ENCODE assay signal across 8 cellular contexts in genomic region chr10:102419561-102420442, GRCh38. TPM values are rescaled to one million over a fixed set of nuclear protein-coding genes. Genes with fewer than 3 reads are reported as not detected.
DNase-seq lines count a peak whose midpoint lies in the region; ATAC-seq and TF ChIP-seq lines count a peak whose summit lies in the region.

No MANE protein-coding gene starts in this region.

- intact Hi-C loops in posterior cingulate gyrus (cut with DNase I): loop anchor here (5.0 kb wide), 1 partner anchor 42 kb away; no protein-coding TSS in a partner anchor

- H3K9me3 ChIP-seq in cardiac muscle cell (ENCODE audit: low read depth): no peaks in the 10 kb centered on the region

- peaks cover 7% of the 10 kb centered on the region for H3K36me3 ChIP-seq in cardiac muscle cell

- peaks cover 57% of the 10 kb centered on the region for H3K27me3 Mint-ChIP-seq in activated naive CD4-positive, alpha-beta T cell treated with anti-CD3 and anti-CD28 coated beads, Interleukin-2, amount 10 ng/mL, durations not matched to agents 7 days and 5 days

- peak overlapping the region; percentile 96 for H3K4me3 Mint-ChIP-seq in activated naive CD4-positive, alpha-beta T cell treated with anti-CD3 and anti-CD28 coated beads, Interleukin-2, amount 10 ng/mL, durations not matched to agents 7 days and 5 days

- peaks cover 16% of the 10 kb centered on the region for H3K36me3 Mint-ChIP-seq in activated naive CD4-positive, alpha-beta T cell treated with anti-CD3 and anti-CD28 coated beads, Interleukin-2, amount 10 ng/mL, durations not matched to agents 7 days and 5 days

- H3K27ac Mint-ChIP-seq in activated naive CD4-positive, alpha-beta T cell treated with anti-CD3 and anti-CD28 coated beads, Interleukin-2, amount 10 ng/mL, durations not matched to agents 7 days and 5 days: peak overlapping the region; percentile 96

- no peaks in the 10 kb centered on the region for H3K27me3 ChIP-seq in cardiac muscle cell
- peaks cover 33% of the 10 kb centered on the region for H3K27me3 ChIP-seq in foreskin keratinocyte

- peak overlapping the region; percentile 55 for H3K4me3 ChIP-seq in cardiac muscle cell

- peaks cover 40% of the 10 kb centered on the region for H3K4me1 Mint-ChIP-seq in activated naive CD4-positive, alpha-beta T cell treated with anti-CD3 and anti-CD28 coated beads, Interleukin-2, amount 10 ng/mL, durations not matched to agents 7 days and 5 days

- DNase-seq in CMK (ENCODE audit: low read depth) (peak; percentile 42), KBM-7 (peak; percentile 57), RPMI8226 (peak; percentile 66), cardiac muscle cell (ENCODE audit: low read depth in 1 of 2, low spot score in 1 of 2) (peak in 1 of 2 donors; percentile 82), posterior cingulate gyrus (peak; percentile 72 to 97 (median 81)), foreskin keratinocyte (no peak)
- peak; percentile 83 for DNase-seq in activated naive CD4-positive, alpha-beta T cell treated with anti-CD3 and anti-CD28 coated beads, Interleukin-2, amount 10 ng/mL, durations not matched to agents 7 days and 5 days

- TF ChIP-seq CTCF in cardiac muscle cell (IDR thresholded peaks at IDR 0.05; ENCODE audit: low read depth, low read length) (no peak), foreskin keratinocyte (conservative IDR thresholded peaks at IDR 0.05) (no peak)

- ATAC-seq in GM19023 (IDR thresholded peaks at IDR 0.05; ENCODE audit: unreplicated experiment) (no peak), foreskin keratinocyte (no peak)

- H3K4me1 ChIP-seq in cardiac muscle cell (ENCODE audit: low read depth) (peaks cover 19% of the 10 kb centered on the region), foreskin keratinocyte (peaks cover 3% of the 10 kb centered on the region)

- in situ Hi-C loops in KBM-7 (cut with MboI; ENCODE audit: low pct_unique_long_range_greater_than_20kb, low sequenced_read_pairs): no loop called here

- CTCF ChIA-PET in activated naive CD4-positive, alpha-beta T cell treated with anti-CD3 and anti-CD28 coated beads, Interleukin-2, amount 10 ng/mL, durations not matched to agents 7 days and 5 days (lab: Charles Lee): interaction anchor here (0.6 to 5.0 kb wide), 8 partner anchors 10 to 190 kb away, joined by 3 to 33 read pairs (median 4); partner anchors contain the start of genes C10orf95 and NFKB2

- H3K9me3 Mint-ChIP-seq in activated naive CD4-positive, alpha-beta T cell treated with anti-CD3 and anti-CD28 coated beads, Interleukin-2, amount 10 ng/mL, durations not matched to agents 7 days and 5 days: no peaks in the 10 kb centered on the region

- peak overlapping the region; percentile 86 for H3K27ac ChIP-seq in cardiac muscle cell
- H3K27ac ChIP-seq in foreskin keratinocyte: no peak overlapping the region

RNA-seq across cellular contexts. Expression of gene FBXL15, which starts 0.8 kb away (rescaled TPM):
- 36.3 and 46.6 TPM in 2 replicates for total RNA-seq in cardiac muscle cell
- 40.9 and 46.3 TPM in 2 replicates for polyA plus RNA-seq in cardiac muscle cell
- total RNA-seq in foreskin keratinocyte: 5.5 and 5.9 TPM in 2 replicates
- polyA plus RNA-seq in foreskin keratinocyte: 7.6 and 8.5 TPM in 2 replicates

RNA-seq across cellular contexts. Expression of gene PSD, which starts 1.2 kb away (rescaled TPM):
- total RNA-seq in cardiac muscle cell (19.8 and 24.7 TPM in 2 replicates), foreskin keratinocyte (0.14 and 0.24 TPM in 2 replicates)
- polyA plus RNA-seq in cardiac muscle cell (13.2 and 18.5 TPM in 2 replicates), foreskin keratinocyte (0.09 and 0.15 TPM in 2 replicates)

RNA-seq across cellular contexts. Expression of gene CUEDC2, which starts 12.6 kb away (rescaled TPM):
- total RNA-seq in cardiac muscle cell: 113 and 134 TPM in 2 replicates
- 190 and 193 TPM in 2 replicates for polyA plus RNA-seq in cardiac muscle cell
- 55.1 and 61.7 TPM in 2 replicates for total RNA-seq in foreskin keratinocyte
- polyA plus RNA-seq in foreskin keratinocyte: 106 and 109 TPM in 2 replicates

RNA-seq across cellular contexts. Expression of gene NFKB2, which starts 24.3 kb away (rescaled TPM):
- total RNA-seq in cardiac muscle cell (21.5 and 29.8 TPM in 2 replicates), foreskin keratinocyte (35.5 and 40.2 TPM in 2 replicates)
- polyA plus RNA-seq in cardiac muscle cell (10.6 and 10.8 TPM in 2 replicates), foreskin keratinocyte (33.3 and 34.9 TPM in 2 replicates)

RNA-seq across cellular contexts. Expression of gene C10orf95, which starts 31.5 kb away (rescaled TPM):
- total RNA-seq in cardiac muscle cell: not detected in 2 replicates
- 1.7 and 2.0 TPM in 2 replicates for polyA plus RNA-seq in cardiac muscle cell
- 0.48 and 0.49 TPM in 2 replicates for total RNA-seq in foreskin keratinocyte
- polyA plus RNA-seq in foreskin keratinocyte: 0.67 and 0.78 TPM in 2 replicates

Comparison
In these comparisons a context has a peak if more than half of its experiments do, and no peak if none do; other contexts are left out.
1. DNase-seq: peak in CMK (single experiment), KBM-7 (single experiment), RPMI8226 (single experiment), activated naive CD4-positive, alpha-beta T cell treated with anti-CD3 and anti-CD28 coated beads, Interleukin-2, amount 10 ng/mL, durations not matched to agents 7 days and 5 days (single experiment) and posterior cingulate gyrus (10 of 10); none in foreskin keratinocyte (0 of 2).
2. RNA of gene PSD, which starts 1.2 kb away (total RNA-seq): 19.8 to 24.7 TPM in cardiac muscle cell; 0.14 to 0.24 TPM in foreskin keratinocyte; every median in the first group is over 10 times any median in the second.